In the genomic region with DNA sequence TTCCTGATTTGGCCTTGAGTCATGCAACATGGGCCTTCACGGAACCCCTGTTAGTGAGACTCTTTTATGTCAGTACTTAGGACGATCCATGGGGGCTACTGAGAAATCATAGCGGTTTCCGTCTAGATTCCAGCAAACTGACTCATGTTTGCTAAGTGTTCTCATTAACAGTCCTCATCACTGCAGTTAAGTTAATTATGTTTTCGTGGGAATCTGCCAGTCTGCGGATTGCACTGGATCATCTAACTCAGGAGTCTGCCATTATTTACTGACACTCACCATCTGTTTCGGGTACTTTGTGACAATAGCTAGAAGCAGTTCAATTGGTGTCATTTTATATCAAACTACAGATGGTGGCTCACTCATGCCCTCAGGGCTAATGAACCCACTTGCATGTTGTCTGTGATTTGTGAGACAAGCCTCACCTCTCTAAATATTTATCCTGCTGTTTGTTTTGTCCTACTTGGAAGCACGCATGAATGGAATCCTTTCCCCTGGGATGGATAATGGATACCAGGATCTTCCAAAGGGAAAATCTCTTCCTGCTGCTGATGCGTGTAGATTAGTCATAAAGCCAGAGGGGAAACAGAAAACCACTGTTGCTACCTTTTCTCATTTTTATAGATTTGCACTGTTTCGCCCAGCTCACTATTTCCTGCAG, we compare ENCODE assay signal across 13 cellular contexts.
DNase-seq lines count a peak whose midpoint lies in the region; ATAC-seq, FAIRE-seq and TF ChIP-seq lines count a peak whose summit lies in the region.
"Had no signal": no experiment of that assay in that cellular context is flagged by ENCODE, and none has a peak within 500 bp of the region (broad histone marks: within the 10 kb centered on the region; RNA-seq: fewer than 3 reads in every experiment).

No MANE protein-coding gene starts in this region.

- H3K4me3 Mint-ChIP-seq in stimulated activated naive CD8-positive, alpha-beta T cell treated with anti-CD3 and anti-CD28 coated beads, Interleukin-15, amount 100 ng/mL, for 72 hours: no peak overlapping the region

- no peaks in the 10 kb centered on the region for H3K79me2 ChIP-seq in keratinocyte (ENCODE audit: control insufficient read depth, insufficient read depth, low read length)

- H3K27me3 ChIP-seq in SJCRH30: no peaks in the 10 kb centered on the region
- no peaks in the 10 kb centered on the region for H3K27me3 ChIP-seq in keratinocyte (ENCODE audit: control insufficient read depth, extremely low read depth, insufficient read depth, low read length)

- H3K9me3 ChIP-seq in SJCRH30 (replicated peaks): no peaks in the 10 kb centered on the region; the same call in 1 of the 2 replicates
- no peaks in the 10 kb centered on the region for H3K9me3 ChIP-seq in keratinocyte (ENCODE audit: control insufficient read depth, low read depth, low read length)

- H3K9ac ChIP-seq in keratinocyte (ENCODE audit: control insufficient read depth, extremely low read depth, insufficient read depth, low read length): no peak overlapping the region

- H3K4me1 Mint-ChIP-seq in stimulated activated naive CD8-positive, alpha-beta T cell treated with anti-CD3 and anti-CD28 coated beads, Interleukin-15, amount 100 ng/mL, for 72 hours: no peaks in the 10 kb centered on the region

- H3K9me1 ChIP-seq in keratinocyte (ENCODE audit: control insufficient read depth, extremely low read depth, insufficient read depth, low read length): no peaks in the 10 kb centered on the region

- H3K4me3 ChIP-seq in SJCRH30 (no peak overlapping the region), keratinocyte (ENCODE audit: control insufficient read depth in 2 of 3, extremely low read depth in 1 of 3, insufficient read depth in 2 of 3, low read depth in 1 of 3, low read length in 3 of 3) (no peak overlapping the region)

- H3K36me3 ChIP-seq in SJCRH30: peaks cover 68% of the 10 kb centered on the region
- peaks cover 15 to 52% of the 10 kb centered on the region in 2 experiments for H3K36me3 ChIP-seq in keratinocyte (ENCODE audit: control insufficient read depth in 2 of 2, extremely low read depth in 1 of 2, insufficient read depth in 2 of 2, low read length in 2 of 2)

- no peaks in the 10 kb centered on the region for H4K20me1 ChIP-seq in keratinocyte (ENCODE audit: control insufficient read depth, extremely low read depth, insufficient read depth, low read length)

- H3K27me3 Mint-ChIP-seq in stimulated activated naive CD8-positive, alpha-beta T cell treated with anti-CD3 and anti-CD28 coated beads, Interleukin-15, amount 100 ng/mL, for 72 hours: peaks cover 11% of the 10 kb centered on the region

- peak overlapping the region; percentile 23; the same call in 1 of the 2 replicates for H3K27ac ChIP-seq in SJCRH30
- H3K27ac ChIP-seq in keratinocyte (ENCODE audit: control insufficient read depth, insufficient read depth, low read length): no peak overlapping the region

- peaks cover 0 to 8% of the 10 kb centered on the region in 2 donors for H3K9me3 Mint-ChIP-seq in stimulated activated naive CD8-positive, alpha-beta T cell treated with anti-CD3 and anti-CD28 coated beads, Interleukin-15, amount 100 ng/mL, for 72 hours

- ATAC-seq in HG03378 (IDR thresholded peaks at IDR 0.05; ENCODE audit: unreplicated experiment): no peak
- no peak for ATAC-seq in HG03439 (IDR thresholded peaks at IDR 0.05; ENCODE audit: unreplicated experiment)
- no peak for ATAC-seq in HG03045 (IDR thresholded peaks at IDR 0.05; ENCODE audit: unreplicated experiment)
- ATAC-seq in stimulated activated naive CD8-positive, alpha-beta T cell treated with anti-CD3 and anti-CD28 coated beads, Interleukin-15, amount 100 ng/mL, for 72 hours: no peak
- ATAC-seq: SK-N-SH treated with all-trans-retinoic acid at 6 μM for 48 hours had no signal

- H2AFZ ChIP-seq in keratinocyte (ENCODE audit: control insufficient read depth, low read length): no peak overlapping the region

- FAIRE-seq in D721Med (lab: Jason Lieb, UNC) (peak; percentile 66), keratinocyte (lab: Jason Lieb, UNC) (peak; percentile 13)
- FAIRE-seq: colon, kidney had no signal

- no peak overlapping the region for H3K4me2 ChIP-seq in keratinocyte (ENCODE audit: control insufficient read depth, extremely low read depth, insufficient read depth, low read depth, low read length)

- H3K4me1 ChIP-seq in SJCRH30: peaks cover 7% of the 10 kb centered on the region
- peaks cover 8% of the 10 kb centered on the region for H3K4me1 ChIP-seq in keratinocyte (ENCODE audit: control insufficient read depth, extremely low read depth, insufficient read depth, low read length)

- DNase-seq in D721Med (ENCODE audit: insufficient read length, low spot score) (no peak), NCI-H146 treated with DMSO at 0.1 percent for 48 hours (lab: John Stamatoyannopoulos, UW; ENCODE audit: unreplicated experiment) (peak; percentile 96), SJCRH30 (peak; percentile 23 to 29), keratinocyte (ENCODE audit: low read depth, low spot score) (no peak)
- no peak for DNase-seq in stimulated activated naive CD8-positive, alpha-beta T cell treated with anti-CD3 and anti-CD28 coated beads, Interleukin-15, amount 100 ng/mL, for 72 hours
- DNase-seq: activated CD8-positive, alpha-beta memory T cell treated with anti-CD3 and anti-CD28 coated beads, Interleukin-2, amount 50 U/mL, for 4 hours; KG1 had no signal

- dilution Hi-C loops in keratinocyte (cut with MboI; ENCODE audit: extremely low pct_ligation_motif_present, low sequenced_read_pairs): no loop called here

- TF ChIP-seq CTCF in D721Med (IDR thresholded peaks at IDR 0.05; ENCODE audit: insufficient read depth, missing control alignments): no peak
- TF ChIP-seq CTCF in keratinocyte (optimal IDR thresholded peaks at IDR 0.05 in 1 of 3, IDR thresholded peaks at IDR 0.05 in 1 of 3, conservative IDR thresholded peaks at IDR 0.05 in 1 of 3; ENCODE audit: extremely low read depth in 1 of 3, insufficient read depth in 2 of 3, low read length in 3 of 3): no peak

- no peak overlapping the region for H3K27ac Mint-ChIP-seq in stimulated activated naive CD8-positive, alpha-beta T cell treated with anti-CD3 and anti-CD28 coated beads, Interleukin-15, amount 100 ng/mL, for 72 hours

Comparison
In these comparisons a context has a peak if more than half of its experiments do, and no peak if none do; other contexts are left out.
1. DNase-seq: peak in NCI-H146 treated with DMSO at 0.1 percent for 48 hours (single experiment) and SJCRH30 (2 of 2); none in D721Med (single experiment), keratinocyte (single experiment) and stimulated activated naive CD8-positive, alpha-beta T cell treated with anti-CD3 and anti-CD28 coated beads, Interleukin-15, amount 100 ng/mL, for 72 hours (0 of 2).